19 cellular contexts compared by ENCODE assay signal in genomic region chr18:79657342-79657996, GRCh38. TPM values are rescaled to one million over a fixed set of nuclear protein-coding genes. Genes with fewer than 3 reads are reported as not detected.
DNase-seq lines count a peak whose midpoint lies in the region; ATAC-seq and TF ChIP-seq lines count a peak whose summit lies in the region.
"Had no signal": no experiment of that assay in that cellular context is flagged by ENCODE, and none has a peak within 500 bp of the region (broad histone marks: within the 10 kb centered on the region; RNA-seq: fewer than 3 reads in every experiment).

No MANE protein-coding gene starts in this region.

- H3K9ac ChIP-seq in neural progenitor cell, result no peak overlapping the region
- H3K9ac ChIP-seq: KMS-11 had no signal

- no peaks in the 10 kb centered on the region for H3K27me3 Mint-ChIP-seq in neural progenitor cell (ENCODE audit: insufficient read depth, low read depth)

- peak overlapping the region; percentile 54 for H3K4me2 ChIP-seq in neural progenitor cell
- H3K4me2 ChIP-seq: KMS-11, PC-9 had no signal

- WGBS in body of pancreas, 2 donors, result 41 to 54% methylated on average over 15 to 21 of the region's 21 CpGs

- peak; percentile 45 for ATAC-seq in body of pancreas

- no peaks in the 10 kb centered on the region for H3K79me2 ChIP-seq in neural progenitor cell (ENCODE audit: low read depth)

- H3K9me3 ChIP-seq in body of pancreas (no peaks in the 10 kb centered on the region), neural progenitor cell (ENCODE audit: low read depth) (no peaks in the 10 kb centered on the region)
- H3K9me3 ChIP-seq: colonic mucosa had no signal

- H3K4me1 ChIP-seq in body of pancreas, result no peaks in the 10 kb centered on the region
- peaks cover 33% of the 10 kb centered on the region for H3K4me1 ChIP-seq in neural progenitor cell
- H3K4me1 ChIP-seq: colonic mucosa had no signal

- no peaks in the 10 kb centered on the region for H4K20me1 ChIP-seq in neural progenitor cell (ENCODE audit: low read depth)

- no peak overlapping the region for H3K27ac Mint-ChIP-seq in neural progenitor cell
- H3K27ac Mint-ChIP-seq: stimulated activated naive CD8-positive, alpha-beta T cell treated with anti-CD3 and anti-CD28 coated beads, Interleukin-15, Interleukin-2, amounts not matched to agents 100 ng/mL and 50 ng/mL, for 24 hours had no signal

- no peak for TF ChIP-seq CTCF in body of pancreas (IDR thresholded peaks at IDR 0.05)
- TF ChIP-seq CTCF in neural progenitor cell (IDR thresholded peaks at IDR 0.05), result no peak

- peaks cover 11% of the 10 kb centered on the region for H3F3A ChIP-seq in neural progenitor cell (ENCODE audit: low read depth)

- no peak overlapping the region for H3K4me3 Mint-ChIP-seq in neural progenitor cell
- H3K4me3 Mint-ChIP-seq: stimulated activated naive CD8-positive, alpha-beta T cell treated with anti-CD3 and anti-CD28 coated beads, Interleukin-15, Interleukin-2, amounts not matched to agents 100 ng/mL and 50 ng/mL, for 24 hours had no signal

- no peaks in the 10 kb centered on the region for H3K27me3 ChIP-seq in H7 (ENCODE audit: control insufficient read depth, insufficient read depth, low read length)
- H3K27me3 ChIP-seq in body of pancreas, result no peaks in the 10 kb centered on the region
- peaks cover 14% of the 10 kb centered on the region for H3K27me3 ChIP-seq in neural progenitor cell
- H3K27me3 ChIP-seq: colonic mucosa had no signal

- H3K4me3 ChIP-seq in H7 (ENCODE audit: insufficient read depth, low read depth, low read length), result no peak overlapping the region
- no peak overlapping the region for H3K4me3 ChIP-seq in body of pancreas
- no peak overlapping the region for H3K4me3 ChIP-seq in neural progenitor cell
- H3K4me3 ChIP-seq: colonic mucosa, PC-9 had no signal

- TF ChIP-seq POLR2A in body of pancreas (IDR thresholded peaks at IDR 0.05), result no peak

- intact Hi-C loops in body of pancreas (cut with DNase I), result no loop called here

- peaks cover 10% of the 10 kb centered on the region for H3K9me3 Mint-ChIP-seq in neural progenitor cell
- H3K9me3 Mint-ChIP-seq: stimulated activated naive CD8-positive, alpha-beta T cell treated with anti-CD3 and anti-CD28 coated beads, Interleukin-15, Interleukin-2, amounts not matched to agents 100 ng/mL and 50 ng/mL, for 24 hours had no signal

- H3K36me3 ChIP-seq in H7 (replicated peaks; ENCODE audit: control insufficient read depth, insufficient read depth, low read length) (no peaks in the 10 kb centered on the region), body of pancreas (replicated peaks in 1 of 2; ENCODE audit: insufficient read depth in 1 of 2, low read depth in 2 of 2) (no peaks in the 10 kb centered on the region), neural progenitor cell (no peaks in the 10 kb centered on the region)
- H3K36me3 ChIP-seq: colonic mucosa had no signal

- H3K27ac ChIP-seq in body of pancreas (no peak overlapping the region), neural progenitor cell (no peak overlapping the region)
- H3K27ac ChIP-seq: colonic mucosa, KMS-11, PC-9 had no signal

- peaks cover 32% of the 10 kb centered on the region for H3K4me1 Mint-ChIP-seq in neural progenitor cell

- DNase-seq in H7, result peak; percentile 80
- DNase-seq in NCI-H146 (lab: John Stamatoyannopoulos, UW), result peak; percentile 93
- DNase-seq in body of pancreas, result peak in 1 of 4 donors; percentile 38
- DNase-seq in neural progenitor cell (ENCODE audit: low spot score), result peak; percentile 79
- DNase-seq in NCI-H2227 (lab: John Stamatoyannopoulos, UW; ENCODE audit: unreplicated experiment), result no peak
- DNase-seq in stimulated activated CD4-positive, alpha-beta T cell treated with anti-CD3 and anti-CD28 coated beads, Interleukin-12 subunit alpha, Interleukin-12 subunit beta, amount 100 ng/mL, for 4 hours, result no peak
- DNase-seq in NCI-H1436 (lab: John Stamatoyannopoulos, UW), result no peak
- DNase-seq: activated CD4-positive, CD25-positive, alpha-beta regulatory T cell; activated effector memory CD4-positive, alpha-beta T cell treated with Interleukin-2 at 50 U/mL for 16 hours; amygdala; colonic mucosa; EL; erythroblast; NCI-H226; PC-9; small intestine; SW 1271 had no signal

- H3K36me3 Mint-ChIP-seq in neural progenitor cell, result peaks cover 2% of the 10 kb centered on the region

- H2AFZ ChIP-seq in neural progenitor cell (replicated peaks), result peak overlapping the region; percentile 70
- H2AFZ ChIP-seq: PC-9 had no signal

RNA-seq across cellular contexts. Expression of gene CTDP1, which starts 22.1 kb away (rescaled TPM):
- 38.9 and 39.1 TPM in 2 replicates for total RNA-seq in H7 (2014; rRNA removed; shearing (Covaris generic))
- total RNA-seq in body of pancreas, result 10 to 100 TPM in 1 of 2 donors, 1 to 10 TPM in 1; 8.8 to 21.8 TPM
- total RNA-seq in neural progenitor cell (ENCODE audit: low replicate concordance), result 11.8 and 25.9 TPM in 2 replicates

Comparison
In these comparisons a context has a peak if more than half of its experiments do, and no peak if none do; other contexts are left out.
1. DNase-seq: peak in H7 (single experiment), NCI-H146 (single experiment) and neural progenitor cell (single experiment); none in NCI-H2227 (single experiment), stimulated activated CD4-positive, alpha-beta T cell treated with anti-CD3 and anti-CD28 coated beads, Interleukin-12 subunit alpha, Interleukin-12 subunit beta, amount 100 ng/mL, for 4 hours (single experiment) and NCI-H1436 (single experiment).